Comparison of ENCODE assay signal across 11 cellular contexts in the genomic region with DNA sequence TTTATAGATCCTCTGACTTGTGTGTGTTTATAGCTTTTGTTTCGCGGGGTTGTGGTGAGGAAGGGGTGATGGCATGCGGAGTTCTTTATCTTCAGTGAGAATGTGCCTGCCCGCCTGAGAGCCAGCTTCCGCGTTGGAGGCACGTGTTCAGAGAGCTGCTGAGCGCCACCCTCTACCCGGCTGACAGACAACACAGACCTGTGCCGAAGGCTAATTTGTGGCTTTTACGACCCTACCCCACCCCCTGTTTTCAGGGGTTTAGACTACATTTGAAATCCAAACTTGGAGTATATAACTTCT. TPM values are rescaled to one million over a fixed set of nuclear protein-coding genes. Genes with fewer than 3 reads are reported as not detected.
DNase-seq lines count a peak whose midpoint lies in the region; ATAC-seq, FAIRE-seq and TF ChIP-seq lines count a peak whose summit lies in the region.
"Had no signal": no experiment of that assay in that cellular context is flagged by ENCODE, and none has a peak within 500 bp of the region (broad histone marks: within the 10 kb centered on the region; RNA-seq: fewer than 3 reads in every experiment).

No MANE protein-coding gene starts in this region.

- no peak overlapping the region for H2AFZ ChIP-seq in HepG2 (ENCODE audit: low read length)

- peaks cover 14% of the 10 kb centered on the region for H3K4me1 ChIP-seq in HepG2 (ENCODE audit: insufficient read depth, low read length)

- H3K9me3 ChIP-seq in HepG2 (ENCODE audit: low read length): no peaks in the 10 kb centered on the region
- H3K9me3 ChIP-seq: heart left ventricle had no signal

- H3K36me3 ChIP-seq in HepG2 (replicated peaks in 1 of 2; ENCODE audit: control insufficient read depth in 1 of 2, insufficient read depth in 2 of 2, low read length in 2 of 2): no peaks in the 10 kb centered on the region

- FAIRE-seq in HepG2 (lab: Jason Lieb, UNC): no peak
- FAIRE-seq: astrocyte had no signal

- no peak for TF ChIP-seq EP300 in HepG2 (IDR thresholded peaks at IDR 0.05; ENCODE audit: low read depth in 2 of 2, low read length in 2 of 2)
- no peak for TF ChIP-seq EP300 in HepG2 (CRISPR knock-in tag; IDR thresholded peaks at IDR 0.05; ENCODE audit: borderline replicate concordance)

- CTCF ChIA-PET in HepG2 (lab: Yijun Ruan, JAX; ENCODE audit: low intra/inter-chr PET ratio, low total read pairs): no interaction called here

- H3K9ac ChIP-seq in HepG2 (ENCODE audit: insufficient read depth, low read depth, low read length): no peak overlapping the region

- ATAC-seq in HepG2: no peak
- ATAC-seq: heart left ventricle had no signal

- in situ Hi-C loops in HepG2 (cut with HindIII; ENCODE audit: extremely low pct_ligation_motif_present, low pct_unique_long_range_greater_than_20kb): no loop called here

- H3K27ac ChIP-seq in HepG2 (ENCODE audit: extremely low read length, insufficient read depth, low read length): no peak overlapping the region

- H3K4me3 ChIP-seq in HepG2 (replicated peaks in 1 of 3; ENCODE audit: insufficient read depth in 1 of 3, low read depth in 2 of 3, low read length in 3 of 3): no peak overlapping the region

- no peak for TF ChIP-seq CTCF in HepG2 (CRISPR knock-in tag; IDR thresholded peaks at IDR 0.05)

- TF ChIP-seq RAD21 in HepG2 (CRISPR knock-in tag; IDR thresholded peaks at IDR 0.05): no peak

- 70% methylated on average over 11 of the region's 11 CpGs for WGBS in HepG2 (ENCODE audit: low lambda C conversion rate)

- POLR2A ChIA-PET in HepG2 (lab: Yijun Ruan, JAX): no interaction called here

- intact Hi-C loops in HepG2 (cut with micrococcal nuclease; ENCODE audit: unreplicated experiment): no loop called here

- no peaks in the 10 kb centered on the region for H3K27me3 ChIP-seq in HepG2 (ENCODE audit: control insufficient read depth in 1 of 2, insufficient read depth in 2 of 2, low read length in 2 of 2)
- H3K27me3 ChIP-seq: heart left ventricle had no signal

- no peak overlapping the region for H3K4me2 ChIP-seq in HepG2 (ENCODE audit: low read depth, low read length)

- no TSS peak for BruUV-seq in HepG2 (replicated peaks; lab: Mats Ljungman, UMichigan)

- no peaks in the 10 kb centered on the region for H3K79me2 ChIP-seq in HepG2 (ENCODE audit: insufficient read depth, low read length)

- DNase-seq in SW480 (ENCODE audit: low spot score) (peak; percentile 96), activated T-cell treated with anti-CD3 and anti-CD28 coated beads for 1 hour (ENCODE audit: low read depth) (peak; percentile 57), HepG2 (ENCODE audit: low spot score) (no peak), cerebellum (ENCODE audit: low spot score) (no peak), SIG-M5 treated with dmso at 0.1 percent for 504 hours (lab: John Stamatoyannopoulos, UW; ENCODE audit: unreplicated experiment) (no peak), HT-29 (ENCODE audit: low spot score) (no peak), EL (no peak)
- DNase-seq in stimulated activated CD8-positive, alpha-beta memory T cell treated with anti-CD3 and anti-CD28 coated beads, Interleukin-7, amount 100 ng/mL, for 1 hour (ENCODE audit: low read depth in 2 of 2): peak; percentile 18 to 38
- DNase-seq: NCI-H2081 had no signal

- TF ChIP-seq POLR2A in HepG2 (IDR thresholded peaks at IDR 0.05; ENCODE audit: insufficient read depth in 1 of 2, low read depth in 2 of 2, low read length in 2 of 2): no peak

- no peaks in the 10 kb centered on the region for H4K20me1 ChIP-seq in HepG2 (ENCODE audit: insufficient read depth, low read length)

TF ChIP-seq in HepG2, 621 proteins besides CTCF, POLR2A, EP300 and RAD21:
- TF ChIP-seq ZNF556 (CRISPR knock-in tag; IDR thresholded peaks at IDR 0.05; ENCODE audit: borderline replicate concordance): no peak
- no peak for TF ChIP-seq KLF15 (CRISPR knock-in tag; IDR thresholded peaks at IDR 0.05; ENCODE audit: borderline replicate concordance)
- TF ChIP-seq NFYC (CRISPR knock-in tag; IDR thresholded peaks at IDR 0.05): no peak
- TF ChIP-seq LCORL (IDR thresholded peaks at IDR 0.05): no peak
- TF ChIP-seq LCORL (CRISPR knock-in tag; IDR thresholded peaks at IDR 0.05): no peak
- no peak for TF ChIP-seq CENPT (CRISPR knock-in tag; IDR thresholded peaks at IDR 0.05; ENCODE audit: low read depth)
- TF ChIP-seq RFX3 (CRISPR knock-in tag; IDR thresholded peaks at IDR 0.05): no peak
- TF ChIP-seq BHLHE40 (IDR thresholded peaks at IDR 0.05; ENCODE audit: low read length): 0 out of 2 replicates have a peak, but pooled peaks have one; percentile 11
- TF ChIP-seq, protein P1, sequence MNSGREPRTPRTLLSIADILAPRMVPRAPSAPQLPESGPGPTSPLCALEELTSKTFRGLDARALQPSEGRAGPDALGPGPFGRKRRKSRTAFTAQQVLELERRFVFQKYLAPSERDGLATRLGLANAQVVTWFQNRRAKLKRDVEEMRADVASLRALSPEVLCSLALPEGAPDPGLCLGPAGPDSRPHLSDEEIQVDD (CRISPR knock-in tag; IDR thresholded peaks at IDR 0.05; ENCODE audit: borderline replicate concordance): no peak
- TF ChIP-seq, protein P2, sequence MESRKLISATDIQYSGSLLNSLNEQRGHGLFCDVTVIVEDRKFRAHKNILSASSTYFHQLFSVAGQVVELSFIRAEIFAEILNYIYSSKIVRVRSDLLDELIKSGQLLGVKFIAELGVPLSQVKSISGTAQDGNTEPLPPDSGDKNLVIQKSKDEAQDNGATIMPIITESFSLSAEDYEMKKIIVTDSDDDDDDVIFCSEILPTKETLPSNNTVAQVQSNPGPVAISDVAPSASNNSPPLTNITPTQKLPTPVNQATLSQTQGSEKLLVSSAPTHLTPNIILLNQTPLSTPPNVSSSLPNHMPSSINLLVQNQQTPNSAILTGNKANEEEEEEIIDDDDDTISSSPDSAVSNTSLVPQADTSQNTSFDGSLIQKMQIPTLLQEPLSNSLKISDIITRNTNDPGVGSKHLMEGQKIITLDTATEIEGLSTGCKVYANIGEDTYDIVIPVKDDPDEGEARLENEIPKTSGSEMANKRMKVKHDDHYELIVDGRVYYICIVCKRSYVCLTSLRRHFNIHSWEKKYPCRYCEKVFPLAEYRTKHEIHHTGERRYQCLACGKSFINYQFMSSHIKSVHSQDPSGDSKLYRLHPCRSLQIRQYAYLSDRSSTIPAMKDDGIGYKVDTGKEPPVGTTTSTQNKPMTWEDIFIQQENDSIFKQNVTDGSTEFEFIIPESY (CRISPR knock-in tag; IDR thresholded peaks at IDR 0.05): peak; percentile 19; the same call in 1 of the 2 replicates
- TF ChIP-seq ZNF546 (CRISPR knock-in tag; conservative IDR thresholded peaks at IDR 0.05): no peak
- TF ChIP-seq, protein P3, sequence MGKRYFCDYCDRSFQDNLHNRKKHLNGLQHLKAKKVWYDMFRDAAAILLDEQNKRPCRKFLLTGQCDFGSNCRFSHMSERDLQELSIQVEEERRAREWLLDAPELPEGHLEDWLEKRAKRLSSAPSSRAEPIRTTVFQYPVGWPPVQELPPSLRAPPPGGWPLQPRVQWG (CRISPR knock-in tag; IDR thresholded peaks at IDR 0.05; ENCODE audit: borderline replicate concordance, low read depth): no peak

RNA-seq across cellular contexts. Expression of a gene that starts 14.4 kb away (rescaled TPM):
- total RNA-seq in HepG2 (2016; rRNA removed; fragmentation: Illumina TruSeq; extraction: Trizol) (0.09 TPM in 1 of 2 replicates, not detected in the other), cerebellum (1.6 TPM)
- total RNA-seq in HepG2 (2016; cell fraction: cytosol; rRNA removed; fragmentation: Illumina TruSeq; extraction: Trizol; ENCODE audit: low read depth): not detected in 2 replicates
- not detected in 2 replicates for total RNA-seq in HepG2 (2016; cell fraction: insoluble cytoplasmic fraction; rRNA removed; fragmentation: Illumina TruSeq; extraction: Trizol)
- not detected in 2 replicates for total RNA-seq in HepG2 (2016; cell fraction: membrane; rRNA removed; fragmentation: Illumina TruSeq; extraction: Trizol)
- total RNA-seq in HepG2 (2016; cell fraction: nucleus; rRNA removed; fragmentation: Illumina TruSeq; extraction: Trizol): 0.19 TPM in 1 of 2 replicates, not detected in the other
- polyA plus RNA-seq in HepG2 (2011; rRNA removed): 0.05 TPM in 1 of 2 replicates, not detected in the other
- polyA plus RNA-seq in HepG2 (2011; cell fraction: cytosol; rRNA removed): not detected in 2 replicates
- polyA plus RNA-seq in HepG2 (2011; cell fraction: nucleus; rRNA removed): 0.03 TPM in 1 of 2 replicates, not detected in the other
- not detected in 2 replicates for polyA plus RNA-seq in HepG2 (2012)
- not detected in 2 replicates for polyA plus RNA-seq in HepG2 (2016; cell fraction: cytosol; fragmentation: Illumina TruSeq; extraction: Trizol; ENCODE audit: low read depth)
- polyA plus RNA-seq in HepG2 (2016; cell fraction: insoluble cytoplasmic fraction; fragmentation: Illumina TruSeq; extraction: Trizol; ENCODE audit: low read depth): not detected in 2 replicates
- polyA plus RNA-seq in HepG2 (2016; cell fraction: membrane; fragmentation: Illumina TruSeq; extraction: Trizol; ENCODE audit: low read depth): 0.06 TPM in 1 of 2 replicates, not detected in the other
- polyA plus RNA-seq in HepG2 (2016; cell fraction: nucleus; fragmentation: Illumina TruSeq; extraction: Trizol; ENCODE audit: insufficient read depth, low read depth): 0.28 and 0.67 TPM in 2 replicates
- polyA minus RNA-seq in HepG2 (2011; rRNA and poly(A)+ RNA removed; ENCODE audit: low replicate concordance): 2.0 TPM in 1 of 2 replicates, not detected in the other
- polyA minus RNA-seq in HepG2 (2011; cell fraction: cytosol; rRNA and poly(A)+ RNA removed): not detected in 2 replicates
- 0.25 TPM in 1 of 2 replicates, not detected in the other for polyA minus RNA-seq in HepG2 (2011; cell fraction: nucleus; rRNA and poly(A)+ RNA removed)
- 0.05 and 0.33 TPM in 2 replicates for total RNA-seq in HT-29 (2014; rRNA removed; shearing (Covaris generic))

Comparison
In these comparisons a context has a peak if more than half of its experiments do, and no peak if none do; other contexts are left out.
1. DNase-seq: peak in SW480 (single experiment), activated T-cell treated with anti-CD3 and anti-CD28 coated beads for 1 hour (single experiment) and stimulated activated CD8-positive, alpha-beta memory T cell treated with anti-CD3 and anti-CD28 coated beads, Interleukin-7, amount 100 ng/mL, for 1 hour (2 of 2); none in HepG2 (single experiment), cerebellum (single experiment), SIG-M5 treated with dmso at 0.1 percent for 504 hours (single experiment), HT-29 (single experiment) and EL (single experiment).